In the genomic region with DNA sequence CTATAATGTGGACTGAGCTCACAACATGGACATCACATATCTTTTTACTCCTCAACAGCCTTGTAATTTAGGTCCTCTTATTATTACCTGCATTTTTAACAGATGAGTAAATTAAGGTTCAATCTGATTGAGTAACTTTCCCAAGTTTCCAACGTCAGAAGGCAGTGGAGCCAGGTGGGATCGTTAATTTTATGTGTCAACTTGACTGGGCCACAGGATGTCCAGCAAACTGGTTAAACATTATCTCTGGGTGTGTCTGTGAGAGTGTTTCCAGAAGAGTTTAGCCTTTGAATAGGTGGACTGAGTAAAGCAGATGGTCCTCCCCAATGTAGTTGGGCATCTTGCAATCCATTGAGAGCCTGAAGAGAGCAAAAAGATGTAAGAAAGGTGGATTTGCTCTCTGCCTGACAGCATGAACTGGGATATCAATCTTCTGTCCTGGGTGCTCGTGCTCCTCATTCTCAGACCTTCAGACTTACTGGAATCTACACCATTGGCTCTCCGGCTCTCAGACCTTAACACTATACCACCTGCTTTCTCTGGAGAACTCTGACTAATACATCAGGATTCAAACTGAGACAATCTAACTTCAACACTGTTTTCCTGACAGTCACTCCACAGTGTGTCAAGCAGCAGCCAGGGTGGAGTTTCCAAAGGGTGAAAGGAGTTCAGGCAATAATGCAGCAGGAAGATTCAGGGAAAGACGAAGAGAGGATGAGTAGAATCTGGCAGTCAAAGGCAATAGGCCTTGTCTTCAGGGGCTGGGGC, we compare ENCODE assay signal across 19 cellular contexts. TPM values are rescaled to one million over a fixed set of nuclear protein-coding genes. Genes with fewer than 3 reads are reported as not detected.
DNase-seq lines count a peak whose midpoint lies in the region; ATAC-seq and TF ChIP-seq lines count a peak whose summit lies in the region.
"Had no signal": no experiment of that assay in that cellular context is flagged by ENCODE, and none has a peak within 500 bp of the region (broad histone marks: within the 10 kb centered on the region; RNA-seq: fewer than 3 reads in every experiment).

No MANE protein-coding gene starts in this region.

- no peaks in the 10 kb centered on the region for H3K36me3 ChIP-seq in osteoblast (ENCODE audit: insufficient read depth, low read length)
- H3K36me3 ChIP-seq in neural progenitor cell, result no peaks in the 10 kb centered on the region
- H3K36me3 ChIP-seq: pancreas had no signal

- H3K27ac ChIP-seq in osteoblast (ENCODE audit: low read depth, low read length) (peak overlapping the region; percentile 88), neural progenitor cell (no peak overlapping the region)

- H3K27ac Mint-ChIP-seq in Calu3 (ENCODE audit: unreplicated experiment), result peak overlapping the region; percentile 80
- no peak overlapping the region for H3K27ac Mint-ChIP-seq in neural progenitor cell
- H3K27ac Mint-ChIP-seq: activated B cell treated with CpG ODN at 0.5 μM for 24 hours; activated naive CD8-positive, alpha-beta T cell treated with anti-CD3 and anti-CD28 coated beads for 36 hours had no signal

- H3K4me1 Mint-ChIP-seq in Calu3 (ENCODE audit: low read depth, unreplicated experiment) (peaks cover 28% of the 10 kb centered on the region), neural progenitor cell (no peaks in the 10 kb centered on the region)
- H3K4me1 Mint-ChIP-seq: activated B cell treated with CpG ODN at 0.5 μM for 24 hours; activated naive CD8-positive, alpha-beta T cell treated with anti-CD3 and anti-CD28 coated beads for 36 hours had no signal

- no peaks in the 10 kb centered on the region for H4K20me1 ChIP-seq in osteoblast (ENCODE audit: insufficient read depth, low read length)
- no peaks in the 10 kb centered on the region for H4K20me1 ChIP-seq in neural progenitor cell (ENCODE audit: low read depth)

- peak overlapping the region; percentile 24 for H3K4me3 Mint-ChIP-seq in Calu3 (ENCODE audit: low read depth, unreplicated experiment)
- no peak overlapping the region for H3K4me3 Mint-ChIP-seq in neural progenitor cell
- H3K4me3 Mint-ChIP-seq: activated B cell treated with CpG ODN at 0.5 μM for 24 hours; activated naive CD8-positive, alpha-beta T cell treated with anti-CD3 and anti-CD28 coated beads for 36 hours had no signal

- H3K4me2 ChIP-seq in osteoblast (ENCODE audit: insufficient read depth, low read length) (no peak overlapping the region), neural progenitor cell (no peak overlapping the region)

- H3K4me3 ChIP-seq in osteoblast (ENCODE audit: insufficient read depth, low read length) (no peak overlapping the region), neural progenitor cell (no peak overlapping the region)
- H3K4me3 ChIP-seq: pancreas had no signal

- H3K79me2 ChIP-seq in osteoblast (ENCODE audit: insufficient read depth, low read length) (no peaks in the 10 kb centered on the region), neural progenitor cell (ENCODE audit: low read depth) (no peaks in the 10 kb centered on the region)

- H3F3A ChIP-seq in neural progenitor cell (ENCODE audit: low read depth), result no peaks in the 10 kb centered on the region

- CTCF ChIA-PET in Calu3 (lab: Charles Lee), result interaction anchor here (0.7 kb wide), 1 partner anchor 111 kb away, joined by 3 read pairs; no protein-coding TSS in a partner anchor

- H3K27me3 ChIP-seq in osteoblast (ENCODE audit: insufficient read depth, low read length) (no peaks in the 10 kb centered on the region), neural progenitor cell (no peaks in the 10 kb centered on the region)
- H3K27me3 ChIP-seq: pancreas had no signal

- H3K9me3 Mint-ChIP-seq in Calu3 (ENCODE audit: low read depth, unreplicated experiment), result peaks cover 8% of the 10 kb centered on the region
- H3K9me3 Mint-ChIP-seq in neural progenitor cell, result no peaks in the 10 kb centered on the region

- H2AFZ ChIP-seq in osteoblast (ENCODE audit: low read length) (peak overlapping the region; percentile 75), neural progenitor cell (replicated peaks) (no peak overlapping the region)

- no peaks in the 10 kb centered on the region for H3K27me3 Mint-ChIP-seq in Calu3 (ENCODE audit: unreplicated experiment)
- no peaks in the 10 kb centered on the region for H3K27me3 Mint-ChIP-seq in neural progenitor cell (ENCODE audit: insufficient read depth, low read depth)
- H3K27me3 Mint-ChIP-seq: activated B cell treated with CpG ODN at 0.5 μM for 24 hours; activated naive CD8-positive, alpha-beta T cell treated with anti-CD3 and anti-CD28 coated beads for 36 hours had no signal

- peaks cover 8% of the 10 kb centered on the region for H3K36me3 Mint-ChIP-seq in Calu3 (ENCODE audit: insufficient read depth, unreplicated experiment)
- no peaks in the 10 kb centered on the region for H3K36me3 Mint-ChIP-seq in neural progenitor cell
- H3K36me3 Mint-ChIP-seq: activated naive CD8-positive, alpha-beta T cell treated with anti-CD3 and anti-CD28 coated beads for 36 hours had no signal

- DNase-seq in Calu3 (peak; percentile 11), RPMI7951 (ENCODE audit: low read depth) (peak; percentile 66), fibroblast of peridontal ligament (ENCODE audit: extremely low read depth) (peak; percentile 33), osteoblast (ENCODE audit: insufficient read length, low spot score, missing footprints) (peak; percentile 32), neural progenitor cell (ENCODE audit: low spot score) (no peak), foreskin melanocyte (no peak)
- DNase-seq: activated B cell treated with CpG ODN at 0.5 μM for 24 hours; activated CD8-positive, alpha-beta memory T cell treated with anti-CD3 and anti-CD28 coated beads, Interleukin-2, amount 50 U/mL, for 4 hours; activated naive CD8-positive, alpha-beta T cell treated with anti-CD3 and anti-CD28 coated beads for 36 hours; hypothalamus; KBM-7; mesendoderm; NCI-H1694 treated with DMSO at 0.1 percent for 48 hours; NCI-H774; pancreas; stimulated activated CD4-positive, alpha-beta T cell treated with anti-CD3 and anti-CD28 coated beads, Interleukin-4, amount 100 ng/mL, for 1 hour; stimulated activated naive CD4-positive, alpha-beta T cell treated with Interleukin-2 at 50 U/mL for 16 hours had no signal

- H3K4me1 ChIP-seq in osteoblast (ENCODE audit: insufficient read depth, low read length) (peaks cover 40% of the 10 kb centered on the region), neural progenitor cell (no peaks in the 10 kb centered on the region)

- no peak for ATAC-seq in GM21576 (IDR thresholded peaks at IDR 0.05; ENCODE audit: unreplicated experiment)
- ATAC-seq in HG02623 (IDR thresholded peaks at IDR 0.05; ENCODE audit: unreplicated experiment), result no peak

- no peaks in the 10 kb centered on the region for H3K9me3 ChIP-seq in osteoblast (ENCODE audit: low read depth, low read length)
- H3K9me3 ChIP-seq in neural progenitor cell (ENCODE audit: low read depth), result no peaks in the 10 kb centered on the region
- H3K9me3 ChIP-seq: pancreas had no signal

- intact Hi-C loops in Calu3 (cut with micrococcal nuclease; ENCODE audit: unreplicated experiment), result no loop called here

- BruUV-seq in Calu3 (replicated peaks; lab: Mats Ljungman, UMichigan), result no TSS peak

- no peak overlapping the region for H3K9ac ChIP-seq in neural progenitor cell

- no peak for TF ChIP-seq CTCF in Calu3 (IDR thresholded peaks at IDR 0.05; ENCODE audit: unreplicated experiment)
- TF ChIP-seq CTCF in osteoblast (IDR thresholded peaks at IDR 0.05; ENCODE audit: extremely low read depth, low read depth, low read length), result no peak
- no peak for TF ChIP-seq CTCF in neural progenitor cell (IDR thresholded peaks at IDR 0.05)

RNA-seq across cellular contexts. Expression of gene SLIT2, which starts 58.8 kb away (rescaled TPM):
- total RNA-seq in Calu3 (2022), result 2.0 and 3.8 TPM in 2 replicates
- 12.7 and 13.8 TPM in 2 replicates for total RNA-seq in RPMI7951 (2014; rRNA removed; shearing (Covaris generic))
- 35.8 and 35.9 TPM in 2 replicates for total RNA-seq in osteoblast
- 1.2 and 3.0 TPM in 2 replicates for total RNA-seq in neural progenitor cell (ENCODE audit: low replicate concordance)
- total RNA-seq: activated naive CD8-positive, alpha-beta T cell treated with anti-CD3 and anti-CD28 coated beads for 36 hours had no signal

Comparison
In these comparisons a context has a peak if more than half of its experiments do, and no peak if none do; other contexts are left out.
1. DNase-seq: peak in Calu3 (single experiment), RPMI7951 (single experiment), fibroblast of peridontal ligament (single experiment) and osteoblast (single experiment); none in neural progenitor cell (single experiment) and foreskin melanocyte (single experiment).